Comparison of ENCODE assay signal across 1 cellular context in genomic region chr2:241300000-241300399, GRCh38.
TF ChIP-seq lines count a peak whose summit lies in the region.

No MANE protein-coding gene starts in this region.

TF ChIP-seq in H1, 55 proteins besides CTCF, POLR2A, EP300 and RAD21:
- TF ChIP-seq TAF1 (IDR thresholded peaks at IDR 0.05; ENCODE audit: low read depth, low read length) (no peak), EGR1 (IDR thresholded peaks at IDR 0.05; ENCODE audit: borderline replicate concordance, low read depth, low read length) (no peak), ZNF274 (IDR thresholded peaks at IDR 0.05; ENCODE audit: borderline replicate concordance, extremely low read depth, low read length) (no peak), MAFK (IDR thresholded peaks at IDR 0.05; ENCODE audit: low read depth, low read length) (no peak), POU5F1 (IDR thresholded peaks at IDR 0.05; ENCODE audit: low read depth, low read length) (no peak), SIN3A (conservative IDR thresholded peaks at IDR 0.05 in 1 of 2, IDR thresholded peaks at IDR 0.05 in 1 of 2; ENCODE audit: low read depth in 1 of 2, low read length in 2 of 2) (no peak), TCF12 (IDR thresholded peaks at IDR 0.05; ENCODE audit: low read depth, low read length) (no peak), CBX5 (IDR thresholded peaks at IDR 0.05; ENCODE audit: low read depth, low read length) (no peak)
